Comparison of ENCODE assay signal across 9 cellular contexts in the genomic region with DNA sequence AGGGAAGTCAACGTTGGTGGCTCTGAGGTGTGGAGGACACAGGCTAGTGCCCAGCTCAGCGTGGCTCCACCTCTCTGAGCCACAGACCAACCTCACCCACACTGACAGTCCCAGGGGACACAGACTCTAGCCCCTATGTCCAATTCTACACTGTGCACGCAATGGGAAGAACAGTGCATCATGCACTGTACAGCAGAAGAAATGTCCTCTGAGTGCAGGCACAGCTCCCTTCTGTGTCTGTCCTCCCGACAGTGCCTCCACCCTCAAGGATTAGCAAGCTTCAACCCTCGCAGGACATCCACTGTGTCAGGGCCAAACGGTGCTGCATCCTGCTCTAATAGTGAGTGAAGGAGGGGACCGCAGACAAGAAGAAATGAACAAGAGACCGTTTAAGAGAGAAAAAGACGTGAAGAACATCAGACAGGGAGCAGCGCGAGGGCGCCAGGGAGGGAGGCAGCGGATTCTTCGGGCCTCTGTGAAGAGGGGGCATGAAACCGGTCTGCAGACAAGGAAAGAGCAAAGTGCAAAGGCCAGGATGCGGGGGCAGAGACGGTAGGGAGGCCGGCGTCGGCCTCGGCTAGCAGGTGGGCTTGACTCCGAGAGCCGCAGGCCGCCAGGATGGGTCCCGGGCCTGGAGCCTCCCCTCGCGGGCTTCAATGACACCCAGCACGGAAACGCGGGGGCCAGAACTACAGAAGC. TPM values are rescaled to one million over a fixed set of nuclear protein-coding genes. Genes with fewer than 3 reads are reported as not detected.
DNase-seq lines count a peak whose midpoint lies in the region; ATAC-seq and TF ChIP-seq lines count a peak whose summit lies in the region.
"Had no signal": no experiment of that assay in that cellular context is flagged by ENCODE, and none has a peak within 500 bp of the region (broad histone marks: within the 10 kb centered on the region; RNA-seq: fewer than 3 reads in every experiment).

No MANE protein-coding gene starts in this region.

- DNase-seq in BJ (ENCODE audit: low read depth): no peak
- no peak for DNase-seq in HL-60 (ENCODE audit: low read depth in 1 of 2, low spot score in 1 of 2)
- DNase-seq in MCF 10A (ENCODE audit: unreplicated experiment): no peak
- DNase-seq in mucosa of gallbladder (ENCODE audit: low spot score): no peak
- DNase-seq in activated CD8-positive, alpha-beta memory T cell treated with anti-CD3 and anti-CD28 coated beads, Interleukin-2, amount 50 U/mL, for 48 hours: no peak

- H3K4me1 ChIP-seq in mesodermal cell (ENCODE audit: control insufficient read depth, insufficient read depth, low read length, poor library complexity, severe bottlenecking): peaks cover 2% of the 10 kb centered on the region

- TF ChIP-seq CTCF in BJ (IDR thresholded peaks at IDR 0.05; ENCODE audit: insufficient read depth, low read depth, low read length): no peak
- TF ChIP-seq CTCF in HL-60 (IDR thresholded peaks at IDR 0.05; ENCODE audit: insufficient read depth, low read length): no peak
- TF ChIP-seq CTCF in MCF 10A (IDR thresholded peaks at IDR 0.05; ENCODE audit: unreplicated experiment): no peak

- H3K27me3 ChIP-seq in BJ (ENCODE audit: control insufficient read depth, insufficient read depth, low read length) (no peaks in the 10 kb centered on the region), HL-60 (ENCODE audit: insufficient read depth, poor library complexity, severe bottlenecking) (no peaks in the 10 kb centered on the region)

- ATAC-seq in GM21447 (IDR thresholded peaks at IDR 0.05; ENCODE audit: unreplicated experiment) (no peak), HG02623 (IDR thresholded peaks at IDR 0.05; ENCODE audit: unreplicated experiment) (no peak)

- intact Hi-C loops in MCF 10A (cut with micrococcal nuclease): no loop called here

- H3K4me1 Mint-ChIP-seq in MCF 10A (ENCODE audit: insufficient read depth, unreplicated experiment): peaks cover 12% of the 10 kb centered on the region

- H3K4me3 ChIP-seq in BJ (ENCODE audit: low read depth, low read length) (peak overlapping the region; percentile 62), HL-60 (replicated peaks; ENCODE audit: insufficient read depth, low read length) (peak overlapping the region; percentile 61), mesodermal cell (ENCODE audit: extremely low read depth, insufficient read depth, low read length, poor library complexity, severe bottlenecking) (peak overlapping the region; percentile 64)

- CTCF ChIA-PET in BJ (lab: Yijun Ruan, JAX): interaction anchor here (0.6 kb wide), 1 partner anchor 200 kb away, joined by 3 read pairs; no protein-coding TSS in a partner anchor
- CTCF ChIA-PET in MCF 10A (lab: Yijun Ruan, JAX): interaction anchor here (1.3 kb wide), 1 partner anchor 11 kb away, joined by 6 read pairs; no protein-coding TSS in a partner anchor

- 10 to 12% methylated on average over 26 to 30 of the region's 30 CpGs for WGBS in mesodermal cell (ENCODE audit: insufficient coverage in 2 of 2), 2 experiments

- H3K4me3 Mint-ChIP-seq in MCF 10A (ENCODE audit: unreplicated experiment): peak overlapping the region; percentile 94

- POLR2A ChIA-PET in BJ (lab: Charles Lee) (no interaction called here), MCF 10A (lab: Yijun Ruan, JAX) (interaction anchor here (0.6 to 1.7 kb wide), 8 partner anchors 16 to 565 kb away, joined by 3 to 22 read pairs (median 6); a partner anchor contains a TSS)

- H3K9me3 ChIP-seq in mesodermal cell (ENCODE audit: control insufficient read depth, low read length): no peaks in the 10 kb centered on the region

- H3K36me3 Mint-ChIP-seq in MCF 10A (ENCODE audit: insufficient read depth, unreplicated experiment): peaks cover 20% of the 10 kb centered on the region

- no peaks in the 10 kb centered on the region for H3K9me3 Mint-ChIP-seq in MCF 10A (ENCODE audit: unreplicated experiment)

- BruUV-seq in MCF 10A (replicated peaks; lab: Mats Ljungman, UMichigan): TSS peak; percentile 8

- H3K36me3 ChIP-seq in BJ (ENCODE audit: control insufficient read depth, insufficient read depth, low read length): no peaks in the 10 kb centered on the region
- H3K36me3 ChIP-seq in mesodermal cell (ENCODE audit: control insufficient read depth, insufficient read depth, low read length): no peaks in the 10 kb centered on the region

- H3K27me3 Mint-ChIP-seq in MCF 10A (ENCODE audit: insufficient read depth, unreplicated experiment): no peaks in the 10 kb centered on the region

- H3K27ac ChIP-seq in HL-60 (replicated peaks): peak overlapping the region; percentile 88
- peak overlapping the region; percentile 75 for H3K27ac ChIP-seq in mesodermal cell (ENCODE audit: low read depth, low read length, severe bottlenecking)

- peak overlapping the region; percentile 97 for H3K27ac Mint-ChIP-seq in MCF 10A (ENCODE audit: low read depth, unreplicated experiment)

RNA-seq across cellular contexts. Expression of a gene that starts 0.6 kb away (rescaled TPM):
- 0.47 and 0.82 TPM in 2 replicates for polyA plus RNA-seq in BJ (2011; rRNA removed)
- 0.38 and 0.41 TPM in 2 replicates for polyA minus RNA-seq in BJ (2011; rRNA and poly(A)+ RNA removed)
- total RNA-seq in MCF 10A (2022) (1.5 and 1.7 TPM in 2 replicates), mucosa of gallbladder (2.9 TPM)
- polyA plus RNA-seq in mesodermal cell (2013, experiment 1 of 2): 2.8 TPM
- polyA plus RNA-seq in mesodermal cell (2013, experiment 2 of 2): 2.1 TPM

RNA-seq across cellular contexts. Expression of a gene that starts 6.9 kb away (rescaled TPM):
- polyA plus RNA-seq in BJ (2011; rRNA removed): 2,500 and 3,326 TPM in 2 replicates
- 895 and 1,382 TPM in 2 replicates for polyA minus RNA-seq in BJ (2011; rRNA and poly(A)+ RNA removed)
- total RNA-seq in MCF 10A (2022) (1,779 and 1,872 TPM in 2 replicates), mucosa of gallbladder (614 TPM)
- polyA plus RNA-seq in mesodermal cell (2013, experiment 1 of 2): 1,713 TPM
- polyA plus RNA-seq in mesodermal cell (2013, experiment 2 of 2): 1,539 TPM

RNA-seq across cellular contexts. Expression of a gene that starts 15.3 kb away (rescaled TPM):
- polyA plus RNA-seq in BJ (2011; rRNA removed): not detected in 2 replicates
- not detected in 2 replicates for polyA minus RNA-seq in BJ (2011; rRNA and poly(A)+ RNA removed)
- total RNA-seq in MCF 10A (2022) (0.63 and 0.98 TPM in 2 replicates), mucosa of gallbladder (not detected)
- polyA plus RNA-seq in mesodermal cell (2013, experiment 1 of 2): not detected
- polyA plus RNA-seq in mesodermal cell (2013, experiment 2 of 2): not detected
- total RNA-seq: renal cortical epithelial cell had no signal

RNA-seq across cellular contexts. Expression of a gene that starts 17.6 kb away (rescaled TPM):
- 0.20 TPM in 2 replicates for polyA plus RNA-seq in BJ (2011; rRNA removed)
- 0.10 and 0.33 TPM in 2 replicates for polyA minus RNA-seq in BJ (2011; rRNA and poly(A)+ RNA removed)
- 3.2 and 3.9 TPM in 2 replicates for total RNA-seq in MCF 10A (2022)
- 1.6 TPM for polyA plus RNA-seq in mesodermal cell (2013, experiment 1 of 2)
- polyA plus RNA-seq in mesodermal cell (2013, experiment 2 of 2): 1.2 TPM
- 3.5 TPM for total RNA-seq in mucosa of gallbladder

RNA-seq across cellular contexts. Expression of a gene that starts 26.9 kb away (rescaled TPM):
- 13.7 and 15.5 TPM in 2 replicates for polyA plus RNA-seq in BJ (2011; rRNA removed)
- polyA minus RNA-seq in BJ (2011; rRNA and poly(A)+ RNA removed): 0.82 and 1.2 TPM in 2 replicates
- total RNA-seq in MCF 10A (2022): 6.4 and 7.0 TPM in 2 replicates
- polyA plus RNA-seq in mesodermal cell (2013, experiment 1 of 2): 57.4 TPM
- 41.6 TPM for polyA plus RNA-seq in mesodermal cell (2013, experiment 2 of 2)
- 8.1 TPM for total RNA-seq in mucosa of gallbladder
